ENCODE assay signal across 18 cellular contexts in genomic region chr2:120432293-120432975, GRCh38.
A peak's percentile ranks its signal among the peaks of the same experiment; 100 is the strongest.
DNase-seq lines count a peak whose midpoint lies in the region; ATAC-seq and TF ChIP-seq lines count a peak whose summit lies in the region.
"Had no signal": no experiment of that assay in that cellular context is flagged by ENCODE, and none has a peak within 500 bp of the region (broad histone marks: within the 10 kb centered on the region; RNA-seq: fewer than 3 reads in every experiment).

No MANE protein-coding gene starts in this region.

- H3K9me3 ChIP-seq in NT2/D1 (ENCODE audit: insufficient read depth, low read length) (no peaks in the 10 kb centered on the region), upper lobe of right lung (no peaks in the 10 kb centered on the region)
- H3K9me3 ChIP-seq: A549; BLaER1 treated with 17β-estradiol and CSF1 and Interleukin-3, amounts not matched to agents 10 nM and 100 nM had no signal

- TF ChIP-seq CTCF in upper lobe of right lung (IDR thresholded peaks at IDR 0.05) (no peak), RWPE1 (conservative IDR thresholded peaks at IDR 0.05; ENCODE audit: low read depth) (no peak)

- H3K27ac ChIP-seq in upper lobe of right lung (no peak overlapping the region), RWPE1 (no peak overlapping the region)
- H3K27ac ChIP-seq: A549; BLaER1 treated with 17β-estradiol and CSF1 and Interleukin-3, amounts not matched to agents 10 nM and 100 nM had no signal

- POLR2A ChIA-PET in RWPE1 (lab: Yijun Ruan, JAX; ENCODE audit: low non-redundant PET): no interaction called here

- H3K27me3 ChIP-seq in NT2/D1 (ENCODE audit: insufficient read depth, insufficient read length) (peaks cover 49% of the 10 kb centered on the region), upper lobe of right lung (no peaks in the 10 kb centered on the region)
- H3K27me3 ChIP-seq: BLaER1 treated with 17β-estradiol and CSF1 and Interleukin-3, amounts not matched to agents 10 nM and 100 nM had no signal

- ATAC-seq in left lobe of liver (no peak), upper lobe of right lung (no peak), GM21737 (IDR thresholded peaks at IDR 0.05; ENCODE audit: unreplicated experiment) (no peak)
- ATAC-seq: A549 had no signal

- CTCF ChIA-PET in RWPE1 (lab: Yijun Ruan, JAX): interaction anchor here (0.6 kb wide), 1 partner anchor 12 kb away, joined by 3 read pairs; no protein-coding TSS in a partner anchor

- peak overlapping the region; percentile 13 for H3K9ac ChIP-seq in NT2/D1 (ENCODE audit: insufficient read length, low read depth)
- H3K9ac ChIP-seq: BLaER1 treated with 17β-estradiol and CSF1 and Interleukin-3, amounts not matched to agents 10 nM and 100 nM had no signal

- intact Hi-C loops in upper lobe of right lung (cut with DNase I): no loop called here

- peaks cover 28% of the 10 kb centered on the region for H3K4me1 ChIP-seq in NT2/D1 (ENCODE audit: insufficient read depth, insufficient read length)
- no peaks in the 10 kb centered on the region for H3K4me1 ChIP-seq in upper lobe of right lung

- H3K36me3 ChIP-seq in NT2/D1 (ENCODE audit: insufficient read depth, insufficient read length, low read length) (no peaks in the 10 kb centered on the region), upper lobe of right lung (no peaks in the 10 kb centered on the region)
- H3K36me3 ChIP-seq: BLaER1 treated with 17β-estradiol and CSF1 and Interleukin-3, amounts not matched to agents 10 nM and 100 nM had no signal

- DNase-seq in activated CD8-positive, alpha-beta memory T cell treated with anti-CD3 and anti-CD28 coated beads for 24 hours: peak; percentile 45
- no peak for DNase-seq in activated CD8-positive, alpha-beta memory T cell treated with anti-CD3 and anti-CD28 coated beads, Interleukin-2, amount 50 U/mL, for 4 hours
- DNase-seq in NT2/D1 (ENCODE audit: low read depth, low spot score) (no peak), left lobe of liver (ENCODE audit: low spot score) (peak; percentile 34), upper lobe of right lung (peak; percentile 58), hippocampal formation (lab: John Stamatoyannopoulos, UW) (no peak), RWPE1 (ENCODE audit: low spot score) (no peak)
- DNase-seq: CD8-positive, alpha-beta memory T cell; DMS79; HFFc6; NCI-H1092 treated with DMSO at 0.1 percent for 48 hours; NCI-H146; NCI-H2227 treated with DMSO at 0.1 percent for 48 hours; NCI-H510A treated with DMSO at 0.1 percent for 48 hours; NCI-H82 had no signal

- H3K4me3 ChIP-seq in NT2/D1 (ENCODE audit: insufficient read length, low read depth): no peak overlapping the region
- no peak overlapping the region for H3K4me3 ChIP-seq in upper lobe of right lung
- H3K4me3 ChIP-seq: A549; BLaER1 treated with 17β-estradiol and CSF1 and Interleukin-3, amounts not matched to agents 10 nM and 100 nM had no signal

Comparison
In these comparisons a context has a peak if more than half of its experiments do, and no peak if none do; other contexts are left out.
1. DNase-seq: peak in activated CD8-positive, alpha-beta memory T cell treated with anti-CD3 and anti-CD28 coated beads for 24 hours (single experiment), left lobe of liver (single experiment) and upper lobe of right lung (single experiment); none in activated CD8-positive, alpha-beta memory T cell treated with anti-CD3 and anti-CD28 coated beads, Interleukin-2, amount 50 U/mL, for 4 hours (single experiment), NT2/D1 (single experiment), hippocampal formation (0 of 2) and RWPE1 (single experiment).